Comparison of ENCODE assay signal across 32 cellular contexts in genomic region chr3:10723991-10724390, GRCh38.
"Had no signal": no experiment of that assay in that cellular context is flagged by ENCODE, and none has a peak within 500 bp of the region (broad histone marks: within the 10 kb centered on the region; RNA-seq: fewer than 3 reads in every experiment).

No MANE protein-coding gene starts in this region.

- H3K27ac Mint-ChIP-seq: memory B cell; naive thymus-derived CD4-positive, alpha-beta T cell; nephron; stimulated activated effector memory CD8-positive, alpha-beta T cell treated with anti-CD3 and anti-CD28 coated beads, Interleukin-12 subunit alpha, Interleukin-12 subunit beta, amount 100 ng/mL, for 72 hours had no signal

- DNase-seq: dorsolateral prefrontal cortex; effector CD8-positive, alpha-beta T cell; foreskin keratinocyte; glutamatergic neuron; heart right ventricle; hippocampal formation; kidney glomerular epithelial cell; left colon; left ventricle myocardium superior; midbrain; naive thymus-derived CD4-positive, alpha-beta T cell; nucleus accumbens; ovary; posterior cingulate gyrus; psoas muscle; right cardiac atrium; sigmoid colon; stimulated activated CD4-positive, alpha-beta T cell treated with anti-CD3 and anti-CD28 coated beads, Interleukin-2, amount 100 ng/mL, for 24 hours; stimulated activated CD4-positive, alpha-beta T cell treated with anti-CD3 and anti-CD28 coated beads, Interleukin-4, amount 100 ng/mL, for 24 hours; stimulated activated naive CD4-positive, alpha-beta T cell treated with Interleukin-2 at 50 U/mL for 16 hours; stomach; thyroid gland; trophoblast cell had no signal

- H3K4me1 ChIP-seq: esophagus muscularis mucosa, foreskin keratinocyte, gastroesophageal sphincter, heart right ventricle, psoas muscle, sigmoid colon, stomach, thyroid gland, vagina had no signal

- H3K4me3 ChIP-seq: dorsolateral prefrontal cortex, esophagus muscularis mucosa, gastroesophageal sphincter, heart right ventricle, lung, ovary, psoas muscle, sigmoid colon, stomach, thyroid gland, vagina had no signal

- H3K4me3 Mint-ChIP-seq: memory B cell; naive thymus-derived CD4-positive, alpha-beta T cell; nephron; stimulated activated effector memory CD8-positive, alpha-beta T cell treated with anti-CD3 and anti-CD28 coated beads, Interleukin-12 subunit alpha, Interleukin-12 subunit beta, amount 100 ng/mL, for 72 hours had no signal

- H3K9me3 Mint-ChIP-seq: memory B cell; nephron; stimulated activated effector memory CD8-positive, alpha-beta T cell treated with anti-CD3 and anti-CD28 coated beads, Interleukin-12 subunit alpha, Interleukin-12 subunit beta, amount 100 ng/mL, for 72 hours had no signal

- H3K9me3 ChIP-seq: esophagus muscularis mucosa, gastroesophageal sphincter, heart right ventricle, psoas muscle, sigmoid colon, stomach, thyroid gland, vagina had no signal

- H3K27me3 ChIP-seq: dorsolateral prefrontal cortex, ovary, thyroid gland, vagina had no signal

- H3K4me1 Mint-ChIP-seq: memory B cell; naive thymus-derived CD4-positive, alpha-beta T cell; nephron; stimulated activated effector memory CD8-positive, alpha-beta T cell treated with anti-CD3 and anti-CD28 coated beads, Interleukin-12 subunit alpha, Interleukin-12 subunit beta, amount 100 ng/mL, for 72 hours had no signal

- FAIRE-seq: endothelial cell of umbilical vein, islet of Langerhans had no signal

- H3K27ac ChIP-seq: esophagus muscularis mucosa, foreskin keratinocyte, gastroesophageal sphincter, heart right ventricle, ovary, psoas muscle, sigmoid colon, stomach, thyroid gland, vagina had no signal

- H3K36me3 ChIP-seq: esophagus muscularis mucosa, gastroesophageal sphincter, heart right ventricle, ovary, sigmoid colon, stomach, thyroid gland, vagina had no signal

- ATAC-seq: foreskin keratinocyte; gastroesophageal sphincter; heart right ventricle; left colon; left ventricle myocardium superior; naive thymus-derived CD4-positive, alpha-beta T cell; psoas muscle; right cardiac atrium; stimulated activated effector memory CD8-positive, alpha-beta T cell treated with anti-CD3 and anti-CD28 coated beads, Interleukin-12 subunit alpha, Interleukin-12 subunit beta, amount 100 ng/mL, for 72 hours had no signal

- H3K36me3 Mint-ChIP-seq: stimulated activated effector memory CD8-positive, alpha-beta T cell treated with anti-CD3 and anti-CD28 coated beads, Interleukin-12 subunit alpha, Interleukin-12 subunit beta, amount 100 ng/mL, for 72 hours had no signal
